ENCODE assay signal across 1 cellular context in the genomic region with DNA sequence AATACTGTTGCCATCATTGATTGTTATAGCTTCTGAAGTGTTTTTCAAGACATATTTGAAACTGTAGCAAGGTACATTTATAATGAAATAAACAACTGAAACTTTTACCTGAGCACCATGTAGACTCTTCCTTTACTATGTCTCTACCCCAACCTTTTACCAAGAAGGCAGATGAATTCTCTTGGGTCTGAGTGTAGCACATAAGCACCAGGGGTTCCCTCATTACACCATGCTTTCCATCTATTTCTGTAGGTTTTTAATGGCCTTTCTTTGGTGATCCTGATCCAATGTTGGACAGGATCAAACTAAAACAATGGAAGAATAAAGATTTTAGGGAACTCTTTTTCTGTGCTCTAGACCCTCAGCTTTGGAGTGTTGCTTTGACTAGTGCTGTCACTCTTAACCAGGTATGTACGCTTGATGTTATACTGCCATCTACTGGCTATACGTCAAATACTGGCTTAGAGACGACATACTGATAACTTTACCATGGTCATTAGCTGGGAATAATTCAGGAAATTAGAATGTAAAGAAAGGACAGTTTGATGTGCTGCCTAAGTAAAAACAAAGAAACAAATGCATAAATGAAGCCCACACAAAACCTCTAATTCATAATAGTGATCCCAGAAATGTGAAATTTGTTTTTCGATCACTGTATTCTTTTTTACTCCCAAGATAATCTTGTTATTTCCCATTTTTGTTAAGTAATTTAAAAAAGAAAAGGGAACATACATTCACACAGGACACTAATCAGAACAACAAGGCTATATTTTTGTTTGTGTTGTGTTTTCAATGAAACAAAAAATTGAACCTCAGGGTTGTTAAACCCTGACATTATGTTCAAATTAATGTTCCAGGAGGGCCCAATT.
TF ChIP-seq lines count a peak whose summit lies in the region.

No MANE protein-coding gene starts in this region.

TF ChIP-seq in HCT116, 20 proteins besides CTCF, POLR2A, EP300 and RAD21 (continued from another document):
- TF ChIP-seq, protein P1, sequence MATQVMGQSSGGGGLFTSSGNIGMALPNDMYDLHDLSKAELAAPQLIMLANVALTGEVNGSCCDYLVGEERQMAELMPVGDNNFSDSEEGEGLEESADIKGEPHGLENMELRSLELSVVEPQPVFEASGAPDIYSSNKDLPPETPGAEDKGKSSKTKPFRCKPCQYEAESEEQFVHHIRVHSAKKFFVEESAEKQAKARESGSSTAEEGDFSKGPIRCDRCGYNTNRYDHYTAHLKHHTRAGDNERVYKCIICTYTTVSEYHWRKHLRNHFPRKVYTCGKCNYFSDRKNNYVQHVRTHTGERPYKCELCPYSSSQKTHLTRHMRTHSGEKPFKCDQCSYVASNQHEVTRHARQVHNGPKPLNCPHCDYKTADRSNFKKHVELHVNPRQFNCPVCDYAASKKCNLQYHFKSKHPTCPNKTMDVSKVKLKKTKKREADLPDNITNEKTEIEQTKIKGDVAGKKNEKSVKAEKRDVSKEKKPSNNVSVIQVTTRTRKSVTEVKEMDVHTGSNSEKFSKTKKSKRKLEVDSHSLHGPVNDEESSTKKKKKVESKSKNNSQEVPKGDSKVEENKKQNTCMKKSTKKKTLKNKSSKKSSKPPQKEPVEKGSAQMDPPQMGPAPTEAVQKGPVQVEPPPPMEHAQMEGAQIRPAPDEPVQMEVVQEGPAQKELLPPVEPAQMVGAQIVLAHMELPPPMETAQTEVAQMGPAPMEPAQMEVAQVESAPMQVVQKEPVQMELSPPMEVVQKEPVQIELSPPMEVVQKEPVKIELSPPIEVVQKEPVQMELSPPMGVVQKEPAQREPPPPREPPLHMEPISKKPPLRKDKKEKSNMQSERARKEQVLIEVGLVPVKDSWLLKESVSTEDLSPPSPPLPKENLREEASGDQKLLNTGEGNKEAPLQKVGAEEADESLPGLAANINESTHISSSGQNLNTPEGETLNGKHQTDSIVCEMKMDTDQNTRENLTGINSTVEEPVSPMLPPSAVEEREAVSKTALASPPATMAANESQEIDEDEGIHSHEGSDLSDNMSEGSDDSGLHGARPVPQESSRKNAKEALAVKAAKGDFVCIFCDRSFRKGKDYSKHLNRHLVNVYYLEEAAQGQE (IDR thresholded peaks at IDR 0.05; ENCODE audit: low read depth), result no peak
- TF ChIP-seq CEBPB (IDR thresholded peaks at IDR 0.05; ENCODE audit: low read depth) (no peak), YY1 (IDR thresholded peaks at IDR 0.05; ENCODE audit: extremely low read depth, insufficient replicate concordance, low read depth, low read length) (no peak)
